In the genomic region with DNA sequence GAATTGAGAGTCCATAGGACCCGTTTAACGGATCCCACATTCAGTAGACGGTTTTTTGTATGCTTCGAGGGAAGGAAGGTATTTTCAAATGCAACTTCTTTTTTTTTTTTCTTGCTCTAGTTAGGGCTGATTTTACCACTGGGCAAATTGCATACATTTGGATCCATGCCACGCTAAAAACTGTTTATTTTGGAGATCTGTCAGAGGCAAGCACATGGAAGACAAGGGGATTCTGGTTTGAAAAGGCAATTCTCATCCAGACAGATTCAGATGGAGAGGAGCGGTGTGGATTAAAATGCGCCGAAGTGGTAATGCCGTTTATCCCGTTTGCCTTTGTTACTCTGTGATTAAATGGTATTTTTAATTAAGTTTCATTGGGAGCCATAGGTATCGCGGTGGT, we compare ENCODE assay signal across 15 cellular contexts.
DNase-seq lines count a peak whose midpoint lies in the region; ATAC-seq and TF ChIP-seq lines count a peak whose summit lies in the region.
"Had no signal": no experiment of that assay in that cellular context is flagged by ENCODE, and none has a peak within 500 bp of the region (broad histone marks: within the 10 kb centered on the region; RNA-seq: fewer than 3 reads in every experiment).

No MANE protein-coding gene starts in this region.

- H3K4me1 Mint-ChIP-seq in endodermal cell (peaks cover 17% of the 10 kb centered on the region), CD14-positive monocyte (no peaks in the 10 kb centered on the region)

- intact Hi-C loops in left ventricle myocardium superior (cut with micrococcal nuclease): no loop called here
- intact Hi-C loops in CD14-positive monocyte (cut with micrococcal nuclease): no loop called here

- no peaks in the 10 kb centered on the region for H3K27me3 ChIP-seq in endodermal cell (ENCODE audit: control insufficient read depth, insufficient read depth, low read length, poor library complexity, severe bottlenecking)

- DNase-seq in NCI-H748 (lab: John Stamatoyannopoulos, UW; ENCODE audit: unreplicated experiment) (peak; percentile 29), NCI-H748 treated with DMSO at 0.1 percent for 48 hours (lab: John Stamatoyannopoulos, UW) (no peak), NCI-H69 (lab: John Stamatoyannopoulos, UW) (peak; percentile 60), endodermal cell (no peak), left ventricle myocardium superior (no peak), CD14-positive monocyte (ENCODE audit: low spot score) (no peak)
- DNase-seq: Caco-2, NCI-H1048, NCI-H1930, SIG-M5 had no signal

- no peak overlapping the region for H3K9ac ChIP-seq in endodermal cell (ENCODE audit: extremely low read depth, low read length, poor library complexity, severe bottlenecking)

- H3K4me3 ChIP-seq in endodermal cell (ENCODE audit: low read length): no peak overlapping the region
- H3K4me3 ChIP-seq: A549, GM12878, GM23338 had no signal

- H3K9me3 ChIP-seq in endodermal cell (ENCODE audit: control insufficient read depth, low read length): no peaks in the 10 kb centered on the region
- H3K9me3 ChIP-seq: A549, Caco-2 had no signal

- H3K27ac ChIP-seq in endodermal cell (ENCODE audit: low read depth, low read length): peak overlapping the region; percentile 13
- H3K27ac ChIP-seq: A549, C4-2B had no signal

- TF ChIP-seq CTCF in endodermal cell (conservative IDR thresholded peaks at IDR 0.05): no peak
- TF ChIP-seq CTCF in CD14-positive monocyte (IDR thresholded peaks at IDR 0.05): no peak

- no peak overlapping the region for H3K27ac Mint-ChIP-seq in endodermal cell
- H3K27ac Mint-ChIP-seq in CD14-positive monocyte: peak overlapping the region in 1 of 7 donors; percentile 32
- H3K27ac Mint-ChIP-seq: GM23338 had no signal

- H3K4me3 Mint-ChIP-seq in endodermal cell (no peak overlapping the region), CD14-positive monocyte (no peak overlapping the region)
- H3K4me3 Mint-ChIP-seq: GM23338 had no signal

- no peaks in the 10 kb centered on the region for H3K4me1 ChIP-seq in endodermal cell (ENCODE audit: control insufficient read depth, insufficient read depth, low read length)
- H3K4me1 ChIP-seq: A549, Caco-2 had no signal

- 91 to 94% methylated on average over 10 to 12 of the region's 12 CpGs for WGBS in endodermal cell (ENCODE audit: insufficient coverage in 1 of 2, insufficient read length in 1 of 2), 2 experiments

- no peaks in the 10 kb centered on the region for H3K36me3 ChIP-seq in endodermal cell (ENCODE audit: control insufficient read depth, insufficient read depth, low read length)

- no peaks in the 10 kb centered on the region for H3K9me3 Mint-ChIP-seq in endodermal cell
- H3K9me3 Mint-ChIP-seq in CD14-positive monocyte: no peaks in the 10 kb centered on the region
- H3K9me3 Mint-ChIP-seq: GM23338 had no signal

- ATAC-seq in left ventricle myocardium superior (no peak), GM18867 (IDR thresholded peaks at IDR 0.05; ENCODE audit: unreplicated experiment) (no peak)
- ATAC-seq: A549, GM12878 had no signal

- H3K27me3 Mint-ChIP-seq in endodermal cell (ENCODE audit: insufficient read depth) (no peaks in the 10 kb centered on the region), CD14-positive monocyte (ENCODE audit: low read depth in 3 of 3) (no peaks in the 10 kb centered on the region)

- H3K36me3 Mint-ChIP-seq in endodermal cell (ENCODE audit: low read depth) (peaks cover 10% of the 10 kb centered on the region), CD14-positive monocyte (peaks cover 16 to 21% of the 10 kb centered on the region in 2 donors)

Comparison
In these comparisons a context has a peak if more than half of its experiments do, and no peak if none do; other contexts are left out.
1. DNase-seq: peak in NCI-H748 (single experiment) and NCI-H69 (single experiment); none in NCI-H748 treated with DMSO at 0.1 percent for 48 hours (single experiment), endodermal cell (single experiment), left ventricle myocardium superior (single experiment) and CD14-positive monocyte (single experiment).